ENCODE assay signal across 29 cellular contexts in genomic region chr5:27854243-27854852, GRCh38.
DNase-seq lines count a peak whose midpoint lies in the region; FAIRE-seq and TF ChIP-seq lines count a peak whose summit lies in the region.
"Had no signal": no experiment of that assay in that cellular context is flagged by ENCODE, and none has a peak within 500 bp of the region (broad histone marks: within the 10 kb centered on the region; RNA-seq: fewer than 3 reads in every experiment).

No MANE protein-coding gene starts in this region.

- H3K4me3 Mint-ChIP-seq in Calu3 (ENCODE audit: low read depth, unreplicated experiment), result peak overlapping the region; percentile 15
- no peak overlapping the region for H3K4me3 Mint-ChIP-seq in activated naive CD4-positive, alpha-beta T cell treated with anti-CD3 and anti-CD28 coated beads for 36 hours
- no peak overlapping the region for H3K4me3 Mint-ChIP-seq in activated T-helper 1 cell treated with anti-CD3 and anti-CD28 coated beads, Interleukin-12 subunit alpha, Interleukin-12 subunit beta, Interleukin-2, Interleukin-4 antibody, amounts not matched to agents 30 ng/mL and 10 ng/mL and 1 ng/mL, durations not matched to agents 14 hours and 24 hours and 36 hours
- H3K4me3 Mint-ChIP-seq: activated naive CD4-positive, alpha-beta T cell treated with anti-CD3 and anti-CD28 coated beads, Interleukin-2, amount 50 U/mL, for 24 hours; central memory CD8-positive, alpha-beta T cell; nephron progenitor cell had no signal

- H3K27me3 Mint-ChIP-seq in Calu3 (ENCODE audit: unreplicated experiment), result no peaks in the 10 kb centered on the region
- H3K27me3 Mint-ChIP-seq in activated naive CD4-positive, alpha-beta T cell treated with anti-CD3 and anti-CD28 coated beads for 36 hours (ENCODE audit: low read depth), result no peaks in the 10 kb centered on the region
- no peaks in the 10 kb centered on the region for H3K27me3 Mint-ChIP-seq in activated T-helper 1 cell treated with anti-CD3 and anti-CD28 coated beads, Interleukin-12 subunit alpha, Interleukin-12 subunit beta, Interleukin-2, Interleukin-4 antibody, amounts not matched to agents 30 ng/mL and 10 ng/mL and 1 ng/mL, durations not matched to agents 14 hours and 24 hours and 36 hours (ENCODE audit: insufficient read depth)
- H3K27me3 Mint-ChIP-seq: activated naive CD4-positive, alpha-beta T cell treated with anti-CD3 and anti-CD28 coated beads, Interleukin-2, amount 50 U/mL, for 24 hours; central memory CD8-positive, alpha-beta T cell had no signal

- H3K4me1 Mint-ChIP-seq in Calu3 (ENCODE audit: low read depth, unreplicated experiment), result peaks cover 12% of the 10 kb centered on the region
- no peaks in the 10 kb centered on the region for H3K4me1 Mint-ChIP-seq in activated naive CD4-positive, alpha-beta T cell treated with anti-CD3 and anti-CD28 coated beads for 36 hours (ENCODE audit: low read depth)
- H3K4me1 Mint-ChIP-seq in activated T-helper 1 cell treated with anti-CD3 and anti-CD28 coated beads, Interleukin-12 subunit alpha, Interleukin-12 subunit beta, Interleukin-2, Interleukin-4 antibody, amounts not matched to agents 30 ng/mL and 10 ng/mL and 1 ng/mL, durations not matched to agents 14 hours and 24 hours and 36 hours (ENCODE audit: low read depth), result no peaks in the 10 kb centered on the region
- H3K4me1 Mint-ChIP-seq: activated naive CD4-positive, alpha-beta T cell treated with anti-CD3 and anti-CD28 coated beads, Interleukin-2, amount 50 U/mL, for 24 hours; central memory CD8-positive, alpha-beta T cell; nephron progenitor cell had no signal

- TF ChIP-seq CTCF in Calu3 (IDR thresholded peaks at IDR 0.05; ENCODE audit: unreplicated experiment) (no peak), bronchial epithelial cell (IDR thresholded peaks at IDR 0.05; ENCODE audit: insufficient read depth, low read length, severe bottlenecking) (no peak)

- H3K36me3 Mint-ChIP-seq in Calu3 (ENCODE audit: insufficient read depth, unreplicated experiment), result peaks cover 5% of the 10 kb centered on the region
- no peaks in the 10 kb centered on the region for H3K36me3 Mint-ChIP-seq in activated naive CD4-positive, alpha-beta T cell treated with anti-CD3 and anti-CD28 coated beads for 36 hours (ENCODE audit: low read depth)
- H3K36me3 Mint-ChIP-seq in activated T-helper 1 cell treated with anti-CD3 and anti-CD28 coated beads, Interleukin-12 subunit alpha, Interleukin-12 subunit beta, Interleukin-2, Interleukin-4 antibody, amounts not matched to agents 30 ng/mL and 10 ng/mL and 1 ng/mL, durations not matched to agents 14 hours and 24 hours and 36 hours (ENCODE audit: low read depth), result no peaks in the 10 kb centered on the region
- H3K36me3 Mint-ChIP-seq: activated naive CD4-positive, alpha-beta T cell treated with anti-CD3 and anti-CD28 coated beads, Interleukin-2, amount 50 U/mL, for 24 hours had no signal

- H3K27me3 ChIP-seq in bronchial epithelial cell (ENCODE audit: control insufficient read depth, insufficient read depth, low read length), result no peaks in the 10 kb centered on the region
- H3K27me3 ChIP-seq: BLaER1, pancreas, spleen had no signal

- no peak overlapping the region for H3K4me3 ChIP-seq in bronchial epithelial cell (ENCODE audit: low read depth, low read length)
- H3K4me3 ChIP-seq: BLaER1, lower lobe of right lung, pancreas, spleen had no signal

- H3K9me3 Mint-ChIP-seq in Calu3 (ENCODE audit: low read depth, unreplicated experiment), result peaks cover 15% of the 10 kb centered on the region
- peaks cover 20% of the 10 kb centered on the region for H3K9me3 Mint-ChIP-seq in activated naive CD4-positive, alpha-beta T cell treated with anti-CD3 and anti-CD28 coated beads for 36 hours
- peaks cover 30% of the 10 kb centered on the region for H3K9me3 Mint-ChIP-seq in activated T-helper 1 cell treated with anti-CD3 and anti-CD28 coated beads, Interleukin-12 subunit alpha, Interleukin-12 subunit beta, Interleukin-2, Interleukin-4 antibody, amounts not matched to agents 30 ng/mL and 10 ng/mL and 1 ng/mL, durations not matched to agents 14 hours and 24 hours and 36 hours

- peak overlapping the region; percentile 70 for H3K27ac Mint-ChIP-seq in Calu3 (ENCODE audit: unreplicated experiment)
- no peak overlapping the region for H3K27ac Mint-ChIP-seq in activated naive CD4-positive, alpha-beta T cell treated with anti-CD3 and anti-CD28 coated beads for 36 hours
- no peak overlapping the region for H3K27ac Mint-ChIP-seq in activated T-helper 1 cell treated with anti-CD3 and anti-CD28 coated beads, Interleukin-12 subunit alpha, Interleukin-12 subunit beta, Interleukin-2, Interleukin-4 antibody, amounts not matched to agents 30 ng/mL and 10 ng/mL and 1 ng/mL, durations not matched to agents 14 hours and 24 hours and 36 hours
- H3K27ac Mint-ChIP-seq: activated naive CD4-positive, alpha-beta T cell treated with anti-CD3 and anti-CD28 coated beads, Interleukin-2, amount 50 U/mL, for 24 hours; nephron progenitor cell had no signal

- FAIRE-seq in bronchial epithelial cell (lab: Jason Lieb, UNC), result no peak
- FAIRE-seq: endometrium, kidney, pancreas had no signal

- no peaks in the 10 kb centered on the region for H3K36me3 ChIP-seq in bronchial epithelial cell (ENCODE audit: control insufficient read depth, insufficient read depth, low read length)
- H3K36me3 ChIP-seq: BLaER1, lower lobe of right lung, pancreas, spleen had no signal

- DNase-seq in Calu3 (peak; percentile 46), OCI-M1 (lab: John Stamatoyannopoulos, UW) (peak; percentile 73), bronchial epithelial cell (ENCODE audit: low read depth) (peak; percentile 47), kidney tubule cell (ENCODE audit: low spot score) (peak; percentile 79), NOMO-1 treated with DMSO at 0.1 percent for 48 hours (lab: John Stamatoyannopoulos, UW; ENCODE audit: unreplicated experiment) (no peak), NCI-H1417 (lab: John Stamatoyannopoulos, UW) (no peak)
- no peak for DNase-seq in activated naive CD4-positive, alpha-beta T cell treated with anti-CD3 and anti-CD28 coated beads for 36 hours
- DNase-seq in activated T-helper 1 cell treated with anti-CD3 and anti-CD28 coated beads, Interleukin-12 subunit alpha, Interleukin-12 subunit beta, Interleukin-2, Interleukin-4 antibody, amounts not matched to agents 30 ng/mL and 10 ng/mL and 1 ng/mL, durations not matched to agents 14 hours and 24 hours and 36 hours (ENCODE audit: low spot score), result no peak
- DNase-seq: activated CD4-positive, alpha-beta T cell treated with anti-CD3 and anti-CD28 coated beads, Interleukin-2, amount 50 U/mL, for 4 hours; activated CD4-positive, CD25-positive, alpha-beta regulatory T cell; activated CD8-positive, alpha-beta memory T cell treated with anti-CD3 and anti-CD28 coated beads, Interleukin-2, amount 50 U/mL, for 4 hours; anterior cingulate cortex; Caco-2; dermis blood vessel endothelial cell; kidney; lower lobe of right lung; NCI-H1048; NCI-H1694 treated with DMSO at 0.1 percent for 48 hours; NCI-H526; nephron progenitor cell; NK-92 treated with Interleukin-12 subunit alpha and Interleukin-12 subunit beta, amount 100 ng/mL, for 24 hours; pancreas; right cardiac atrium; spleen; trophoblast cell had no signal

- intact Hi-C loops in Calu3 (cut with micrococcal nuclease; ENCODE audit: unreplicated experiment), result loop anchor here (2.0 to 10.0 kb wide), 2 partner anchors 52 to 110 kb away; no protein-coding TSS in a partner anchor
- intact Hi-C loops in activated naive CD4-positive, alpha-beta T cell treated with anti-CD3 and anti-CD28 coated beads for 36 hours (cut with micrococcal nuclease), result no loop called here
- intact Hi-C loops in activated T-helper 1 cell treated with anti-CD3 and anti-CD28 coated beads, Interleukin-12 subunit alpha, Interleukin-12 subunit beta, Interleukin-2, Interleukin-4 antibody, amounts not matched to agents 30 ng/mL and 10 ng/mL and 1 ng/mL, durations not matched to agents 14 hours and 24 hours and 36 hours (cut with micrococcal nuclease), result no loop called here

- CTCF ChIA-PET in Calu3 (lab: Charles Lee), result interaction anchor here (0.8 to 1.0 kb wide), 2 partner anchors 10 to 648 kb away, joined by 3 to 4 read pairs; no protein-coding TSS in a partner anchor
- CTCF ChIA-PET in activated naive CD4-positive, alpha-beta T cell treated with anti-CD3 and anti-CD28 coated beads for 36 hours (lab: Charles Lee), result no interaction called here

- BruUV-seq in Calu3 (replicated peaks; lab: Mats Ljungman, UMichigan), result no TSS peak

Comparison
In these comparisons a context has a peak if more than half of its experiments do, and no peak if none do; other contexts are left out.
1. DNase-seq: peak in Calu3 (single experiment), OCI-M1 (single experiment), bronchial epithelial cell (single experiment) and kidney tubule cell (single experiment); none in NOMO-1 treated with DMSO at 0.1 percent for 48 hours (single experiment), NCI-H1417 (0 of 3), activated naive CD4-positive, alpha-beta T cell treated with anti-CD3 and anti-CD28 coated beads for 36 hours (single experiment) and activated T-helper 1 cell treated with anti-CD3 and anti-CD28 coated beads, Interleukin-12 subunit alpha, Interleukin-12 subunit beta, Interleukin-2, Interleukin-4 antibody, amounts not matched to agents 30 ng/mL and 10 ng/mL and 1 ng/mL, durations not matched to agents 14 hours and 24 hours and 36 hours (single experiment).